19 cellular contexts compared by ENCODE assay signal in the genomic region with DNA sequence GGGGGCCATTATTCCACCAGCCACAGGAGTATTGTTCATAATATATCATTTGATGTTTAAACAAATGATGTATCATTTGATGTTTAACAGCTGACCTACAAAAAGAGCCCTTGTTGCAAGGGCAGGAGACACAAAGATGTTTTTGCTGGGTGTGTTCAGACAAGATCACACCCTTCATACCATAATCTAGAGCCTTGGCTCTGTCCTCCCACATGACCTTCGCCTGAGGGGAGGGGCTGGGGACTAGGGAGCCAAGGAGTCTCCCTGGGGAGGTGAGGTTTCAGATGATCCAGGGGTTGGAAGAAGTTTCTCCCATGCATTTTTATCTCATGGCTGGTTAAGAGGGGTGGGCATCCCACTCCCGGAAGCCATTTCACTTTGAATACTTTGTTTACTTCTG. TPM values are rescaled to one million over a fixed set of nuclear protein-coding genes. Genes with fewer than 3 reads are reported as not detected.
DNase-seq lines count a peak whose midpoint lies in the region; TF ChIP-seq lines count a peak whose summit lies in the region.
"Had no signal": no experiment of that assay in that cellular context is flagged by ENCODE, and none has a peak within 500 bp of the region (broad histone marks: within the 10 kb centered on the region; RNA-seq: fewer than 3 reads in every experiment).

No MANE protein-coding gene starts in this region.

- H3K4me2 ChIP-seq in GM23248 (ENCODE audit: unreplicated experiment) (peak overlapping the region; percentile 39), osteoblast (ENCODE audit: insufficient read depth, low read length) (no peak overlapping the region)
- H3K4me2 ChIP-seq: hepatocyte had no signal

- intact Hi-C loops in CD14-positive monocyte (cut with micrococcal nuclease) = loop anchor here in 1 of 2 donors (5.0 to 10.0 kb wide), 3 partner anchors 34 to 187 kb away; a partner anchor contains a TSS

- H3K36me3 ChIP-seq in GM23248 (ENCODE audit: low read depth) (peaks cover 23% of the 10 kb centered on the region), osteoblast (ENCODE audit: insufficient read depth, low read length) (peaks cover 14% of the 10 kb centered on the region), WERI-Rb-1 (peaks cover 3% of the 10 kb centered on the region; the same call in 1 of the 2 replicates)
- H3K36me3 ChIP-seq: suprapubic skin had no signal

- H3K9ac ChIP-seq in GM23248 = peak overlapping the region; percentile 5; the same call in 1 of the 2 replicates

- H3K79me2 ChIP-seq in GM23248 (ENCODE audit: insufficient read depth) = peaks cover 10% of the 10 kb centered on the region
- H3K79me2 ChIP-seq in osteoblast (ENCODE audit: insufficient read depth, low read length) = peaks cover 12% of the 10 kb centered on the region
- H3K79me2 ChIP-seq: hepatocyte had no signal

- peaks cover 33 to 35% of the 10 kb centered on the region in 2 donors for H3K36me3 Mint-ChIP-seq in CD14-positive monocyte

- in situ Hi-C loops in GM23248 (cut with MboI) = no loop called here

- no peaks in the 10 kb centered on the region for H3K27me3 ChIP-seq in GM23248 (replicated peaks; ENCODE audit: insufficient read depth)
- H3K27me3 ChIP-seq in osteoblast (ENCODE audit: insufficient read depth, low read length) = no peaks in the 10 kb centered on the region
- H3K27me3 ChIP-seq in WERI-Rb-1 (ENCODE audit: insufficient read depth, low read depth, severe bottlenecking) = no peaks in the 10 kb centered on the region
- H3K27me3 ChIP-seq: hepatocyte, suprapubic skin had no signal

- 38 to 50% methylated on average over 2 of the region's 2 CpGs for WGBS in GM23248 (ENCODE audit: low coverage in 1 of 2, low lambda C conversion rate in 2 of 2, missing lambda C conversion rate in 2 of 2), 2 experiments

- H3K4me1 ChIP-seq in GM23248 (ENCODE audit: insufficient read depth) (peaks cover 84% of the 10 kb centered on the region), osteoblast (ENCODE audit: insufficient read depth, low read length) (peaks cover 52% of the 10 kb centered on the region)

- no peaks in the 10 kb centered on the region for H4K20me1 ChIP-seq in GM23248 (ENCODE audit: insufficient read depth)
- H4K20me1 ChIP-seq in osteoblast (ENCODE audit: insufficient read depth, low read length) = no peaks in the 10 kb centered on the region

- H3K27ac ChIP-seq in GM23248 (peak overlapping the region; percentile 86), osteoblast (ENCODE audit: low read depth, low read length) (peak overlapping the region; percentile 47), WERI-Rb-1 (no peak overlapping the region)
- H3K27ac ChIP-seq: hepatocyte, HL-60, suprapubic skin had no signal

- H3K9me3 ChIP-seq in GM23248 (ENCODE audit: low read depth) (no peaks in the 10 kb centered on the region), osteoblast (ENCODE audit: low read depth, low read length) (no peaks in the 10 kb centered on the region), WERI-Rb-1 (ENCODE audit: severe bottlenecking) (no peaks in the 10 kb centered on the region)
- H3K9me3 ChIP-seq: suprapubic skin had no signal

- H3K27ac Mint-ChIP-seq in CD14-positive monocyte = peak overlapping the region in 6 of 7 donors; percentile 99 to 100 (median 100)

- H3K4me3 ChIP-seq in GM23248 (no peak overlapping the region), osteoblast (ENCODE audit: insufficient read depth, low read length) (no peak overlapping the region), WERI-Rb-1 (ENCODE audit: low read depth, low read length) (no peak overlapping the region)
- H3K4me3 ChIP-seq: hepatocyte, suprapubic skin had no signal

- peaks cover 84% of the 10 kb centered on the region for H3F3A ChIP-seq in GM23248 (ENCODE audit: insufficient read depth)

- H3K27me3 Mint-ChIP-seq in CD14-positive monocyte (ENCODE audit: low read depth in 3 of 3) = peaks cover 0 to 4% (median 2%) of the 10 kb centered on the region in 3 donors
- H3K27me3 Mint-ChIP-seq: activated CD4-positive, alpha-beta T cell treated with anti-CD3 and anti-CD28 coated beads for 36 hours had no signal

- H3K9me2 ChIP-seq in GM23248 (ENCODE audit: insufficient read depth) = no peaks in the 10 kb centered on the region

- H2AFZ ChIP-seq in GM23248 = no peak overlapping the region
- no peak overlapping the region for H2AFZ ChIP-seq in osteoblast (ENCODE audit: low read length)
- H2AFZ ChIP-seq: hepatocyte had no signal

- DNase-seq in CD14-positive monocyte (ENCODE audit: low spot score) (no peak), GM23248 (peak; percentile 66), amniotic stem cell (lab: John Stamatoyannopoulos, UW) (peak; percentile 38), osteoblast (ENCODE audit: insufficient read length, low spot score, missing footprints) (no peak), WERI-Rb-1 (no peak), T-helper 9 cell (no peak), hepatic stellate cell (ENCODE audit: low spot score) (no peak)
- DNase-seq: activated CD4-positive, alpha-beta T cell treated with anti-CD3 and anti-CD28 coated beads for 36 hours; activated effector memory CD4-positive, alpha-beta T cell treated with anti-CD3 and anti-CD28 coated beads, Interleukin-2, amount 50 U/mL, for 16 hours; amygdala; COR-L47; dermis blood vessel endothelial cell; NCI-H1436; NCI-H524; right cardiac atrium; stimulated activated CD4-positive, alpha-beta T cell treated with anti-CD3 and anti-CD28 coated beads, Interleukin-15, amount 100 ng/mL, for 24 hours had no signal

- no peak overlapping the region for H3K4me3 Mint-ChIP-seq in CD14-positive monocyte
- H3K4me3 Mint-ChIP-seq: activated CD4-positive, alpha-beta T cell treated with anti-CD3 and anti-CD28 coated beads for 36 hours had no signal

- peaks cover 0 to 4% (median 0%) of the 10 kb centered on the region in 7 donors for H3K9me3 Mint-ChIP-seq in CD14-positive monocyte

- TF ChIP-seq CTCF in CD14-positive monocyte (IDR thresholded peaks at IDR 0.05) (no peak), osteoblast (IDR thresholded peaks at IDR 0.05; ENCODE audit: extremely low read depth, low read depth, low read length) (no peak), WERI-Rb-1 (IDR thresholded peaks at IDR 0.05; ENCODE audit: low read depth, low read length) (no peak)

- H3K4me1 Mint-ChIP-seq in CD14-positive monocyte = peaks cover 61% of the 10 kb centered on the region

RNA-seq across cellular contexts. Expression of a gene that starts 33.5 kb away (rescaled TPM):
- 100 to 1,000 TPM; 249 to 272 TPM for polyA plus RNA-seq in CD14-positive monocyte
- total RNA-seq in GM23248 (2014; rRNA removed; shearing (Covaris generic)) = 144 and 166 TPM in 2 replicates
- 289 and 295 TPM in 2 replicates for polyA plus RNA-seq in GM23248 (2016; fragmentation: Nextera tagmentation; extraction: Ambion mirVana)
- total RNA-seq in osteoblast = 121 and 136 TPM in 2 replicates

Comparison
In these comparisons a context has a peak if more than half of its experiments do, and no peak if none do; other contexts are left out.
1. DNase-seq: peak in GM23248 (single experiment) and amniotic stem cell (single experiment); none in CD14-positive monocyte (single experiment), osteoblast (single experiment), WERI-Rb-1 (single experiment), T-helper 9 cell (single experiment) and hepatic stellate cell (single experiment).